ENCODE assay signal across 11 cellular contexts in genomic region chr13:90654970-90655369, GRCh38.
"Had no signal": no experiment of that assay in that cellular context is flagged by ENCODE, and none has a peak within 500 bp of the region (broad histone marks: within the 10 kb centered on the region; RNA-seq: fewer than 3 reads in every experiment).

No MANE protein-coding gene starts in this region.

- FAIRE-seq: H1, H54 had no signal

- H3K4me1 Mint-ChIP-seq: GM23338, H9 had no signal

- H3K9ac ChIP-seq: GM23248 had no signal

- H3K9me3 ChIP-seq: HAP-1 had no signal

- H3K27ac Mint-ChIP-seq: GM23338, H9, HFFc6 had no signal

- H3K4me3 Mint-ChIP-seq: GM23338, H9, HFFc6 had no signal

- H2AFZ ChIP-seq: GM23248, GM23338 had no signal

- H3K4me3 ChIP-seq: GM23248, GM23338, HAP-1 had no signal

- H3K27ac ChIP-seq: GM23248 had no signal

- H3K36me3 ChIP-seq: HAP-1 had no signal

- H3K4me2 ChIP-seq: GM23338 had no signal

- DNase-seq: GM23248, GOT3, H7, H9, HCEC 1CT, HFFc6 had no signal

- H3K4me1 ChIP-seq: HAP-1 had no signal

- ATAC-seq: GM23338, HCT116 had no signal
